2 cellular contexts compared by ENCODE assay signal in the genomic region with DNA sequence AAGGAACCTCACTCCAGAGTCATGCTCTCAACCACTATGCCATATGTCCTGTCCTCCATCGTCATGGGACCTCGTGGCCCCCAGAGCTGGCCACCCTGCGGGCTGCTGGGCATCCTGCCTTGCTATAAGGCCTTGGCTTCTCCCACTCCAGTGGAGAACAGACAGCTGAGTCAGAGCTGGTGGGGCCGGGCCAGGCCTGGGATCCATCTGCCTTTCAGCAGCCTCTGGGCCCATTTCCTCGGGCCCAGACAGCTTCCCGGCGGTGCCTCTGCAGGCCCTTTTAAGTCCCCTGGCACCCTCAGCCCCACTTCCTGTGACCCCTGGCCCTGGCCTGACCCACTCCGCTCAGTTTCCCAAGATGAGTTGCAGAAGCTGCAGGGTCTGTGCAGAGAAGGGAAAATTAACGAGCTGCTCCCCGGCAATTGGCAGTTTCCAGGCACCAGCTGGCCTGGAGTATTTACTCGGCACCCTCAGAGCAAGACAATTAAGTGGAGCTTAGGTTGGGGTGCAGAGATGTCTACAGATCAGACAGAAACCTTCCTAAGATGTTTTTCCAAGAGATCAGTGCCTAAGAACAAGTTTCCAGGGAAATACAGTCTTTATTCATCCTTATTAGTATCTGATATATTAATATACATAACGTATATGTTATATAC.
TF ChIP-seq lines count a peak whose summit lies in the region.

No MANE protein-coding gene starts in this region.

TF ChIP-seq in liver, 16 proteins besides CTCF, POLR2A, EP300 and RAD21 (continued from another document):
- TF ChIP-seq, protein P1, sequence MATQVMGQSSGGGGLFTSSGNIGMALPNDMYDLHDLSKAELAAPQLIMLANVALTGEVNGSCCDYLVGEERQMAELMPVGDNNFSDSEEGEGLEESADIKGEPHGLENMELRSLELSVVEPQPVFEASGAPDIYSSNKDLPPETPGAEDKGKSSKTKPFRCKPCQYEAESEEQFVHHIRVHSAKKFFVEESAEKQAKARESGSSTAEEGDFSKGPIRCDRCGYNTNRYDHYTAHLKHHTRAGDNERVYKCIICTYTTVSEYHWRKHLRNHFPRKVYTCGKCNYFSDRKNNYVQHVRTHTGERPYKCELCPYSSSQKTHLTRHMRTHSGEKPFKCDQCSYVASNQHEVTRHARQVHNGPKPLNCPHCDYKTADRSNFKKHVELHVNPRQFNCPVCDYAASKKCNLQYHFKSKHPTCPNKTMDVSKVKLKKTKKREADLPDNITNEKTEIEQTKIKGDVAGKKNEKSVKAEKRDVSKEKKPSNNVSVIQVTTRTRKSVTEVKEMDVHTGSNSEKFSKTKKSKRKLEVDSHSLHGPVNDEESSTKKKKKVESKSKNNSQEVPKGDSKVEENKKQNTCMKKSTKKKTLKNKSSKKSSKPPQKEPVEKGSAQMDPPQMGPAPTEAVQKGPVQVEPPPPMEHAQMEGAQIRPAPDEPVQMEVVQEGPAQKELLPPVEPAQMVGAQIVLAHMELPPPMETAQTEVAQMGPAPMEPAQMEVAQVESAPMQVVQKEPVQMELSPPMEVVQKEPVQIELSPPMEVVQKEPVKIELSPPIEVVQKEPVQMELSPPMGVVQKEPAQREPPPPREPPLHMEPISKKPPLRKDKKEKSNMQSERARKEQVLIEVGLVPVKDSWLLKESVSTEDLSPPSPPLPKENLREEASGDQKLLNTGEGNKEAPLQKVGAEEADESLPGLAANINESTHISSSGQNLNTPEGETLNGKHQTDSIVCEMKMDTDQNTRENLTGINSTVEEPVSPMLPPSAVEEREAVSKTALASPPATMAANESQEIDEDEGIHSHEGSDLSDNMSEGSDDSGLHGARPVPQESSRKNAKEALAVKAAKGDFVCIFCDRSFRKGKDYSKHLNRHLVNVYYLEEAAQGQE (IDR thresholded peaks at IDR 0.05) = no peak
- TF ChIP-seq FOXA1 (IDR thresholded peaks at IDR 0.05) (no peak), YY1 (IDR thresholded peaks at IDR 0.05) (no peak), FOXA2 (IDR thresholded peaks at IDR 0.05) (no peak)
- TF ChIP-seq, protein P2, sequence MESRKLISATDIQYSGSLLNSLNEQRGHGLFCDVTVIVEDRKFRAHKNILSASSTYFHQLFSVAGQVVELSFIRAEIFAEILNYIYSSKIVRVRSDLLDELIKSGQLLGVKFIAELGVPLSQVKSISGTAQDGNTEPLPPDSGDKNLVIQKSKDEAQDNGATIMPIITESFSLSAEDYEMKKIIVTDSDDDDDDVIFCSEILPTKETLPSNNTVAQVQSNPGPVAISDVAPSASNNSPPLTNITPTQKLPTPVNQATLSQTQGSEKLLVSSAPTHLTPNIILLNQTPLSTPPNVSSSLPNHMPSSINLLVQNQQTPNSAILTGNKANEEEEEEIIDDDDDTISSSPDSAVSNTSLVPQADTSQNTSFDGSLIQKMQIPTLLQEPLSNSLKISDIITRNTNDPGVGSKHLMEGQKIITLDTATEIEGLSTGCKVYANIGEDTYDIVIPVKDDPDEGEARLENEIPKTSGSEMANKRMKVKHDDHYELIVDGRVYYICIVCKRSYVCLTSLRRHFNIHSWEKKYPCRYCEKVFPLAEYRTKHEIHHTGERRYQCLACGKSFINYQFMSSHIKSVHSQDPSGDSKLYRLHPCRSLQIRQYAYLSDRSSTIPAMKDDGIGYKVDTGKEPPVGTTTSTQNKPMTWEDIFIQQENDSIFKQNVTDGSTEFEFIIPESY (IDR thresholded peaks at IDR 0.05) = no peak

TF ChIP-seq in HepG2, 621 proteins besides CTCF, POLR2A, EP300 and RAD21 (continued from another document):
- no peak for TF ChIP-seq ZNF513 (CRISPR knock-in tag; conservative IDR thresholded peaks at IDR 0.05)
- no peak for TF ChIP-seq CBX1 (IDR thresholded peaks at IDR 0.05; ENCODE audit: low read depth)
- TF ChIP-seq, protein P3, sequence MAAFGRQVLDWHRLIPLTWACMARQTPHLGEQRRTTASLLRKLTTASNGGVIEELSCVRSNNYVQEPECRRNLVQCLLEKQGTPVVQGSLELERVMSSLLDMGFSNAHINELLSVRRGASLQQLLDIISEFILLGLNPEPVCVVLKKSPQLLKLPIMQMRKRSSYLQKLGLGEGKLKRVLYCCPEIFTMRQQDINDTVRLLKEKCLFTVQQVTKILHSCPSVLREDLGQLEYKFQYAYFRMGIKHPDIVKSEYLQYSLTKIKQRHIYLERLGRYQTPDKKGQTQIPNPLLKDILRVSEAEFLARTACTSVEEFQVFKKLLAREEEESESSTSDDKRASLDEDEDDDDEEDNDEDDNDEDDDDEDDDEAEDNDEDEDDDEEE (CRISPR knock-in tag; IDR thresholded peaks at IDR 0.05) = no peak
- no peak for TF ChIP-seq ZFY (CRISPR knock-in tag; IDR thresholded peaks at IDR 0.05)
- no peak for TF ChIP-seq ZMYM3 (CRISPR knock-in tag; IDR thresholded peaks at IDR 0.05)
- TF ChIP-seq MEIS1 (CRISPR knock-in tag; IDR thresholded peaks at IDR 0.05; ENCODE audit: borderline replicate concordance) = no peak
- TF ChIP-seq MXD4 (CRISPR knock-in tag; IDR thresholded peaks at IDR 0.05) = no peak
- no peak for TF ChIP-seq BRCA1 (CRISPR knock-in tag; IDR thresholded peaks at IDR 0.05)
- TF ChIP-seq TRIM22 (IDR thresholded peaks at IDR 0.05) = no peak
- TF ChIP-seq ZNF263 (CRISPR knock-in tag; IDR thresholded peaks at IDR 0.05) = no peak
- no peak for TF ChIP-seq LCORL (IDR thresholded peaks at IDR 0.05)
- TF ChIP-seq LCORL (CRISPR knock-in tag; IDR thresholded peaks at IDR 0.05) = no peak
TF ChIP-seq in HepG2: peak in this region for 0.
